Comparison of ENCODE assay signal across 8 cellular contexts in the genomic region with DNA sequence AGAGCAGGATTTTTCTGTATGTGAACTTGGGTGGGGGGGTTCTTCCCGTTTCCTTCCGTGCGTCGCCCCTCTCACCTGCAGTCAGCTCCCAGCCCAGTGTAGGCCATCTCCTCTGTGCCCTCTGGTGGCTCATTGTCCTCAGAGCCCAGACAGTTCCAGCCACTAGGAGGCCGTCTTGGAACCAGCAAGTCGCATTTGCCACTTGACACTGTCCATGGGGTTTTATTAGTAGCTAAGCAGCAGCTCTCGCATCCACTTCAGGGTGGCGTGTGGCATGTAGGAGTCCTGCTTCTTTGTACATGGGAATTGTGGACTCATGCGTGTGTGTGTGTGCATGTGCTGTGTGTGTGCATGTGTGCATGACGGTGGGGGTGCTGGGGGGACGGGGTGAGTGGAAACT.
DNase-seq lines count a peak whose midpoint lies in the region; ATAC-seq, FAIRE-seq and TF ChIP-seq lines count a peak whose summit lies in the region.

No MANE protein-coding gene starts in this region.

- 78 to 79% methylated on average over 9 to 11 of the region's 11 CpGs for WGBS in endodermal cell (ENCODE audit: insufficient coverage in 1 of 2, insufficient read length in 1 of 2), 2 experiments

- H3K9me3 Mint-ChIP-seq in endodermal cell, result no peaks in the 10 kb centered on the region

- no peak overlapping the region for H3K4me3 ChIP-seq in AG04450 (ENCODE audit: low read depth, low read length)
- no peak overlapping the region for H3K4me3 ChIP-seq in endodermal cell (ENCODE audit: low read length)

- H3K4me3 Mint-ChIP-seq in endodermal cell, result no peak overlapping the region

- ATAC-seq in GM18520 (IDR thresholded peaks at IDR 0.05; ENCODE audit: unreplicated experiment), result no peak

- H3K27me3 ChIP-seq in AG04450 (ENCODE audit: control insufficient read depth, insufficient read depth, low read length) (no peaks in the 10 kb centered on the region), endodermal cell (ENCODE audit: control insufficient read depth, insufficient read depth, low read length, poor library complexity, severe bottlenecking) (no peaks in the 10 kb centered on the region)

- POLR2A ChIA-PET in AG04450 (lab: Yijun Ruan, JAX), result interaction anchor here (0.5 kb wide), 2 partner anchors 83 to 152 kb away, joined by 5 to 7 read pairs; no protein-coding TSS in a partner anchor

- H3K27ac Mint-ChIP-seq in endodermal cell, result no peak overlapping the region

- TF ChIP-seq CTCF in AG04450 (IDR thresholded peaks at IDR 0.05; ENCODE audit: low read depth, low read length) (peak; percentile 50), GM10266 (IDR thresholded peaks at IDR 0.05; ENCODE audit: control insufficient read depth, insufficient read depth, low read depth, missing control alignments) (peak; percentile 31), endodermal cell (conservative IDR thresholded peaks at IDR 0.05) (peak; percentile 89)

- DNase-seq in AG04450 (ENCODE audit: low read depth, low spot score) (no peak), GM10266 (ENCODE audit: extremely low spot score) (no peak), RCC 7860 (ENCODE audit: low spot score) (peak; percentile 19), endodermal cell (peak; percentile 94), myocyte (ENCODE audit: low read depth) (peak; percentile 54), NCI-H2107 treated with DMSO at 0.1 percent for 48 hours (lab: John Stamatoyannopoulos, UW; ENCODE audit: unreplicated experiment) (no peak)
- DNase-seq in activated effector memory CD4-positive, alpha-beta T cell treated with Interleukin-2 at 50 U/mL for 16 hours, result no peak

- no peak overlapping the region for H3K27ac ChIP-seq in AG04450 (ENCODE audit: low read depth, low read length)
- no peak overlapping the region for H3K27ac ChIP-seq in endodermal cell (ENCODE audit: low read depth, low read length)

- H3K27me3 Mint-ChIP-seq in endodermal cell (ENCODE audit: insufficient read depth), result no peaks in the 10 kb centered on the region

- CTCF ChIA-PET in AG04450 (lab: Charles Lee), result no interaction called here

- no peak for FAIRE-seq in RCC 7860 (lab: Jason Lieb, UNC)

- peaks cover 62% of the 10 kb centered on the region for H3K36me3 Mint-ChIP-seq in endodermal cell (ENCODE audit: low read depth)

- no peaks in the 10 kb centered on the region; the same call in 1 of the 2 replicates for H3K9me3 ChIP-seq in AG04450 (ENCODE audit: control insufficient read depth, insufficient read depth, low read length)
- no peaks in the 10 kb centered on the region for H3K9me3 ChIP-seq in endodermal cell (ENCODE audit: control insufficient read depth, low read length)

- H3K36me3 ChIP-seq in endodermal cell (ENCODE audit: control insufficient read depth, insufficient read depth, low read length), result peaks cover 48% of the 10 kb centered on the region

- no peak overlapping the region for H3K9ac ChIP-seq in endodermal cell (ENCODE audit: extremely low read depth, low read length, poor library complexity, severe bottlenecking)

- H3K4me1 Mint-ChIP-seq in endodermal cell, result peaks cover 2% of the 10 kb centered on the region

- no peaks in the 10 kb centered on the region for H3K4me1 ChIP-seq in endodermal cell (ENCODE audit: control insufficient read depth, insufficient read depth, low read length)

Comparison
In these comparisons a context has a peak if more than half of its experiments do, and no peak if none do; other contexts are left out.
1. DNase-seq: peak in RCC 7860 (single experiment), endodermal cell (single experiment) and myocyte (single experiment); none in AG04450 (single experiment), GM10266 (single experiment), activated effector memory CD4-positive, alpha-beta T cell treated with Interleukin-2 at 50 U/mL for 16 hours (single experiment) and NCI-H2107 treated with DMSO at 0.1 percent for 48 hours (single experiment).
2. CTCF ChIP-seq: peak in every context shown above with its lines; median percentile 89 in endodermal cell; 50 in AG04450; 31 in GM10266.